ENCODE assay signal across 10 cellular contexts in genomic region chr15:57973534-57973933, GRCh38.
"Had no signal": no experiment of that assay in that cellular context is flagged by ENCODE, and none has a peak within 500 bp of the region (broad histone marks: within the 10 kb centered on the region; RNA-seq: fewer than 3 reads in every experiment).

No MANE protein-coding gene starts in this region.

- H3K27ac ChIP-seq: GM23248 had no signal

- H3K36me3 ChIP-seq: HAP-1 had no signal

- FAIRE-seq: H54 had no signal

- H3K9me3 ChIP-seq: HAP-1 had no signal

- ATAC-seq: GM23338, HCT116 had no signal

- DNase-seq: GM23248, GOT3, H7, H9, HCEC 1CT, HFFc6 had no signal

- H3K4me3 ChIP-seq: GM23248, GM23338, HAP-1 had no signal

- H3K4me2 ChIP-seq: GM23338 had no signal

- H3K9ac ChIP-seq: GM23248 had no signal

- H3K4me1 ChIP-seq: HAP-1 had no signal

- H2AFZ ChIP-seq: GM23248, GM23338 had no signal
